In genomic region chr19:37506387-37507166, GRCh38 we compare ENCODE assay signal across 8 cellular contexts. TPM values are rescaled to one million over a fixed set of nuclear protein-coding genes. Genes with fewer than 3 reads are reported as not detected.
DNase-seq lines count a peak whose midpoint lies in the region; ATAC-seq and TF ChIP-seq lines count a peak whose summit lies in the region.

Gene ZNF793 (plus strand): TSS chr19:37506939. CDS start chr19:37523440, 16,501 bp downstream.

- H3K9me2 ChIP-seq in neural cell (ENCODE audit: insufficient read depth, low read length) = no peaks in the 10 kb centered on the region
- H3K9me2 ChIP-seq in MM.1S (replicated peaks; ENCODE audit: insufficient read depth, low read length) = no peaks in the 10 kb centered on the region

- H3K79me2 ChIP-seq in OCI-LY3 (ENCODE audit: low read length) (peaks cover 7% of the 10 kb centered on the region), neural cell (replicated peaks; ENCODE audit: insufficient read depth, low read length) (peaks cover 14% of the 10 kb centered on the region), MM.1S (ENCODE audit: low read length) (no peaks in the 10 kb centered on the region)

- peak within 1 kb of the TSS; percentile 75 for H3K27ac ChIP-seq in OCI-LY3 (ENCODE audit: low read length)
- H3K27ac ChIP-seq in neural cell (ENCODE audit: low read length) = peak within 1 kb of the TSS; percentile 99
- no peak within 1 kb of the TSS for H3K27ac ChIP-seq in MM.1S (ENCODE audit: low read length)

- H3K27me3 Mint-ChIP-seq in activated T-helper 17 cell treated with anti-CD3 and anti-CD28 coated beads, Interleukin-2, amount 50 U/mL, for 72 hours = no peaks in the 10 kb centered on the region
- no peaks in the 10 kb centered on the region for H3K27me3 Mint-ChIP-seq in stimulated activated naive B cell treated with anti-CD40 and anti-IgM and Interleukin-4, amounts not matched to agents 10 μg/mL and 1 μg/mL and 100 μg/mL, for 72 hours

- H3F3A ChIP-seq in neural cell (ENCODE audit: insufficient read depth, low read length, poor library complexity, severe bottlenecking) = peaks cover 5% of the 10 kb centered on the region
- no peaks in the 10 kb centered on the region for H3F3A ChIP-seq in MM.1S (ENCODE audit: insufficient read depth, low read length)

- H3K27ac Mint-ChIP-seq in activated T-helper 17 cell treated with anti-CD3 and anti-CD28 coated beads, Interleukin-2, amount 50 U/mL, for 72 hours = no peak within 1 kb of the TSS
- no peak within 1 kb of the TSS for H3K27ac Mint-ChIP-seq in stimulated activated naive B cell treated with anti-CD40 and anti-IgM and Interleukin-4, amounts not matched to agents 10 μg/mL and 1 μg/mL and 100 μg/mL, for 72 hours

- H3K27me3 ChIP-seq in OCI-LY3 (ENCODE audit: low read depth, low read length) = no peaks in the 10 kb centered on the region
- H3K27me3 ChIP-seq in neural cell (ENCODE audit: insufficient read depth, low read depth, low read length) = no peaks in the 10 kb centered on the region
- H3K27me3 ChIP-seq in MM.1S (replicated peaks; ENCODE audit: insufficient read depth, low read length) = no peaks in the 10 kb centered on the region

- H3K9ac ChIP-seq in OCI-LY3 (ENCODE audit: low read length) (peak within 1 kb of the TSS; percentile 79), neural cell (ENCODE audit: low read length) (peak within 1 kb of the TSS; percentile 94), MM.1S (ENCODE audit: low read length) (no peak within 1 kb of the TSS)

- DNase-seq in DMS 273 (lab: John Stamatoyannopoulos, UW; ENCODE audit: unreplicated experiment) (peak; percentile 94), foreskin fibroblast (peak; percentile 50 to 80), MM.1S (no peak)
- DNase-seq in stimulated activated naive B cell treated with anti-CD40 and anti-IgM and Interleukin-4, amounts not matched to agents 10 μg/mL and 1 μg/mL and 100 μg/mL, for 72 hours = peak; percentile 85

- H3K9me3 Mint-ChIP-seq in activated T-helper 17 cell treated with anti-CD3 and anti-CD28 coated beads, Interleukin-2, amount 50 U/mL, for 72 hours = peaks cover 13% of the 10 kb centered on the region
- H3K9me3 Mint-ChIP-seq in stimulated activated naive B cell treated with anti-CD40 and anti-IgM and Interleukin-4, amounts not matched to agents 10 μg/mL and 1 μg/mL and 100 μg/mL, for 72 hours = peaks cover 8 to 9% of the 10 kb centered on the region in 2 donors

- H2AFZ ChIP-seq in OCI-LY3 (ENCODE audit: low read depth, low read length) (peak within 1 kb of the TSS; percentile 73), neural cell (ENCODE audit: low read depth, low read length) (peak within 1 kb of the TSS; percentile 79), MM.1S (ENCODE audit: low read length) (no peak within 1 kb of the TSS)

- peak; percentile 38 for TF ChIP-seq RAD21 in neural cell (conservative IDR thresholded peaks at IDR 0.05)

- H3K9me3 ChIP-seq in OCI-LY3 (ENCODE audit: insufficient read depth, low read length) (0 out of 2 replicates have a peak, but pooled peaks cover 6% of the 10 kb centered on the region), neural cell (ENCODE audit: low read length) (no peaks in the 10 kb centered on the region), MM.1S (replicated peaks; ENCODE audit: insufficient read depth, low read length) (no peaks in the 10 kb centered on the region)

- peak; percentile 65 for ATAC-seq in HG02763 (IDR thresholded peaks at IDR 0.05; ENCODE audit: unreplicated experiment)
- peak; percentile 89 for ATAC-seq in activated T-helper 17 cell treated with anti-CD3 and anti-CD28 coated beads, Interleukin-2, amount 50 U/mL, for 72 hours (replicated peaks)
- peak; percentile 87 to 90 for ATAC-seq in stimulated activated naive B cell treated with anti-CD40 and anti-IgM and Interleukin-4, amounts not matched to agents 10 μg/mL and 1 μg/mL and 100 μg/mL, for 72 hours (replicated peaks)

- H4K20me1 ChIP-seq in OCI-LY3 (ENCODE audit: insufficient read depth, low read length) (no peaks in the 10 kb centered on the region), neural cell (ENCODE audit: insufficient read depth) (no peaks in the 10 kb centered on the region), MM.1S (ENCODE audit: insufficient read depth, low read length) (no peaks in the 10 kb centered on the region)

- H3K4me1 ChIP-seq in OCI-LY3 (ENCODE audit: low read length) (no peaks in the 10 kb centered on the region; the same call in 1 of the 2 replicates), MM.1S (ENCODE audit: low read length) (no peaks in the 10 kb centered on the region)

- H3K36me3 Mint-ChIP-seq in activated T-helper 17 cell treated with anti-CD3 and anti-CD28 coated beads, Interleukin-2, amount 50 U/mL, for 72 hours (ENCODE audit: low read depth) = peaks cover 38% of the 10 kb centered on the region
- H3K36me3 Mint-ChIP-seq in stimulated activated naive B cell treated with anti-CD40 and anti-IgM and Interleukin-4, amounts not matched to agents 10 μg/mL and 1 μg/mL and 100 μg/mL, for 72 hours = peaks cover 41 to 49% of the 10 kb centered on the region in 2 donors

- H3K4me2 ChIP-seq in OCI-LY3 (ENCODE audit: low read length) = peak within 1 kb of the TSS; percentile 77
- H3K4me2 ChIP-seq in neural cell (ENCODE audit: low read length) = peak within 1 kb of the TSS; percentile 77
- H3K4me2 ChIP-seq in MM.1S (ENCODE audit: low read depth, low read length) = no peak within 1 kb of the TSS

- no peak within 1 kb of the TSS for H3K4me3 Mint-ChIP-seq in activated T-helper 17 cell treated with anti-CD3 and anti-CD28 coated beads, Interleukin-2, amount 50 U/mL, for 72 hours
- no peak within 1 kb of the TSS for H3K4me3 Mint-ChIP-seq in stimulated activated naive B cell treated with anti-CD40 and anti-IgM and Interleukin-4, amounts not matched to agents 10 μg/mL and 1 μg/mL and 100 μg/mL, for 72 hours

- TF ChIP-seq CTCF in OCI-LY3 (IDR thresholded peaks at IDR 0.05; ENCODE audit: low read depth, low read length) = no peak
- TF ChIP-seq CTCF in foreskin fibroblast (IDR thresholded peaks at IDR 0.05; ENCODE audit: low read depth, low read length) = no peak
- TF ChIP-seq CTCF in neural cell (IDR thresholded peaks at IDR 0.05; ENCODE audit: poor library complexity, severe bottlenecking) = peak; percentile 21
- no peak for TF ChIP-seq CTCF in MM.1S (IDR thresholded peaks at IDR 0.05; ENCODE audit: low read length)

- H3K4me1 Mint-ChIP-seq in activated T-helper 17 cell treated with anti-CD3 and anti-CD28 coated beads, Interleukin-2, amount 50 U/mL, for 72 hours = no peaks in the 10 kb centered on the region
- no peaks in the 10 kb centered on the region for H3K4me1 Mint-ChIP-seq in stimulated activated naive B cell treated with anti-CD40 and anti-IgM and Interleukin-4, amounts not matched to agents 10 μg/mL and 1 μg/mL and 100 μg/mL, for 72 hours

- peaks cover 30% of the 10 kb centered on the region for H3K36me3 ChIP-seq in OCI-LY3 (replicated peaks; ENCODE audit: low read depth, low read length)
- H3K36me3 ChIP-seq in neural cell (ENCODE audit: insufficient read depth, low read length) = no peaks in the 10 kb centered on the region
- H3K36me3 ChIP-seq in MM.1S (replicated peaks; ENCODE audit: insufficient read depth, low read length) = no peaks in the 10 kb centered on the region

- TF ChIP-seq EP300 in neural cell (conservative IDR thresholded peaks at IDR 0.05; ENCODE audit: poor library complexity, severe bottlenecking) = peak; percentile 46

- peak within 1 kb of the TSS; percentile 88 for H3K4me3 ChIP-seq in OCI-LY3 (ENCODE audit: low read length)
- H3K4me3 ChIP-seq in foreskin fibroblast (ENCODE audit: low read depth in 1 of 2, low read length in 2 of 2) = peak within 1 kb of the TSS; percentile 72 to 86
- peak within 1 kb of the TSS; percentile 78 for H3K4me3 ChIP-seq in neural cell (ENCODE audit: low read length)
- no peak within 1 kb of the TSS for H3K4me3 ChIP-seq in MM.1S (ENCODE audit: low read length)

TF ChIP-seq in neural cell, 6 proteins besides CTCF, POLR2A, EP300 and RAD21:
- peak; percentile 79 for TF ChIP-seq MXI1 (conservative IDR thresholded peaks at IDR 0.05; ENCODE audit: poor library complexity, severe bottlenecking)
- peak; percentile 36 for TF ChIP-seq SMC3 (conservative IDR thresholded peaks at IDR 0.05; ENCODE audit: poor library complexity)
- TF ChIP-seq POLR2AphosphoS5 (IDR thresholded peaks at IDR 0.05) = peak; percentile 93
- TF ChIP-seq REST (IDR thresholded peaks at IDR 0.05; ENCODE audit: borderline replicate concordance) = peak; percentile 93
- TF ChIP-seq TAF1 (IDR thresholded peaks at IDR 0.05; ENCODE audit: low read depth) = peak; percentile 92
- TF ChIP-seq EZH2 (IDR thresholded peaks at IDR 0.05; ENCODE audit: borderline replicate concordance, insufficient read depth, low read length, poor library complexity, severe bottlenecking) = no peak

RNA-seq across cellular contexts. Expression of gene ZNF793, which starts in this region (rescaled TPM):
- total RNA-seq in activated T-helper 17 cell treated with anti-CD3 and anti-CD28 coated beads, Interleukin-2, amount 50 U/mL, for 72 hours = 1 to 10 TPM; 3.2 to 4.4 TPM
- 39.6 and 53.7 TPM in 2 replicates for polyA plus RNA-seq in neural cell
- polyA minus RNA-seq in neural cell = 79.6 and 88.3 TPM in 2 replicates
